ENCODE assay signal across 28 cellular contexts in the genomic region with DNA sequence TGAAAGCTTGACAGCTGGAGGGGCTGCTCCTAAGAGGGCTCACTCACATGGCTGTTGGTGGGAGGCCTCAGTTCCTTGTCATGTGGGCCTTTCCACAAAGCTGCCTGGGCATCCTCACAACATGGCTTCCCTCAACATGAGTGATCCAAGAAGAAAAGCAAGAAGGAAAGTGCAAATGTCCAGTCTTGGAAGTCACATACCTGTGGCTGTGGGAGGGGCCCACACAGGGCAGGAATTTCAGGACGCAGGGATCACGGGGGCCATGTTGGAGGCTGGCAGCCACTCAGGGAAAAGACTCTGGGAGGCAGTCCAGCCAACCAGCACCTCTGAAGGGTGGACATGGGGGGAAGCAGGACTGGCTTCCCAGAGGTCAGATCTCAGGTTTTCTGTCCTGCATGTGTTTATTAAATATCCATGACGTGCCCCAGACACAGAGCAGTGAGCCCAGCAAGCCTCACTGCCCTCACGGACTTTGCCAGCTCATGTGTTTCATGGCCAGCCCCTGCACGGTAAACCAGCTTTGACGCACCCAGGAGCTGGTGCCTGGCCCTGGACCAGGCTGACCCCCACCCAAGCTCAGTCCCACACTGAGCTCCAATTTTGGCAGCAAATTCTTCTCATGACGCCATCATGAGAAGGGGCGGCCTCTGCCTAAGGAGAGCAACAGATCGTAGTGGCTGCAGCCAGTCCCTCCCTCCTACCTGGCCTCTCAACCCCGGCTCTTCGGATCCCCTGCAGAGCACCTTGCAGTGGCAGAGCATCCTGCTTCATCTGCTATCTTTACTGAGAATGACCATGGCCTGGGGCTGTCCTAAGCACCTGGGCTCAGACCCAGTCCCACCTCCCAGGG. TPM values are rescaled to one million over a fixed set of nuclear protein-coding genes. Genes with fewer than 3 reads are reported as not detected.
DNase-seq lines count a peak whose midpoint lies in the region; ATAC-seq, FAIRE-seq and TF ChIP-seq lines count a peak whose summit lies in the region.
"Had no signal": no experiment of that assay in that cellular context is flagged by ENCODE, and none has a peak within 500 bp of the region (broad histone marks: within the 10 kb centered on the region; RNA-seq: fewer than 3 reads in every experiment).

No MANE protein-coding gene starts in this region.

- no peak overlapping the region for H2BK20ac ChIP-seq in H1 (ENCODE audit: low read length)

- no peaks in the 10 kb centered on the region for H4K20me1 ChIP-seq in DND-41 (ENCODE audit: insufficient read depth, low read length)
- H4K20me1 ChIP-seq in H1 (replicated peaks in 1 of 2; ENCODE audit: control insufficient read depth in 1 of 2, insufficient read depth in 2 of 2, low read length in 2 of 2) = no peaks in the 10 kb centered on the region

- no peaks in the 10 kb centered on the region for H3K23me2 ChIP-seq in H1 (ENCODE audit: low read depth, low read length)

- H2BK120ac ChIP-seq in H1 (replicated peaks; ENCODE audit: low read depth, low read length) = no peak overlapping the region

- peaks cover 49% of the 10 kb centered on the region for H3K79me2 ChIP-seq in DND-41 (ENCODE audit: insufficient read depth, low read length)
- H3K79me2 ChIP-seq in H1 (ENCODE audit: control insufficient read depth in 1 of 2, insufficient read depth in 2 of 2, low read length in 2 of 2) = no peaks in the 10 kb centered on the region

- H3K4me1 ChIP-seq in DND-41 (ENCODE audit: insufficient read depth, low read length) = peaks cover 100% of the 10 kb centered on the region
- H3K4me1 ChIP-seq in H1 (replicated peaks in 1 of 4; ENCODE audit: control insufficient read depth in 3 of 4, insufficient read depth in 4 of 4, low read length in 3 of 4) = no peaks in the 10 kb centered on the region; a peak in 1 of 7 replicates
- H3K4me1 ChIP-seq in sigmoid colon = no peaks in the 10 kb centered on the region
- H3K4me1 ChIP-seq: BE2C, breast epithelium, colonic mucosa, esophagus squamous epithelium, gastrocnemius medialis had no signal

- H3K18ac ChIP-seq in H1 (ENCODE audit: extremely low read depth, low read length) = no peak overlapping the region

- H3K36me3 ChIP-seq in DND-41 (ENCODE audit: insufficient read depth, low read length) (peaks cover 67% of the 10 kb centered on the region), H1 (ENCODE audit: control insufficient read depth in 2 of 4, insufficient read depth in 4 of 4, low read length in 3 of 4) (no peaks in the 10 kb centered on the region), sigmoid colon (no peaks in the 10 kb centered on the region)
- H3K36me3 ChIP-seq: BE2C, breast epithelium, esophagus squamous epithelium, gastrocnemius medialis had no signal

- H3K27me3 ChIP-seq in DND-41 (ENCODE audit: insufficient read depth, low read length, poor library complexity) (no peaks in the 10 kb centered on the region), H1 (replicated peaks in 1 of 4; ENCODE audit: control insufficient read depth in 3 of 4, extremely low read depth in 1 of 4, insufficient read depth in 3 of 4, low read length in 3 of 4) (no peaks in the 10 kb centered on the region), sigmoid colon (no peaks in the 10 kb centered on the region)
- H3K27me3 ChIP-seq: BE2C, breast epithelium, colonic mucosa, esophagus squamous epithelium, gastrocnemius medialis had no signal

- TF ChIP-seq RAD21 in H1 (IDR thresholded peaks at IDR 0.05 in 1 of 2, conservative IDR thresholded peaks at IDR 0.05 in 1 of 2; ENCODE audit: low read depth in 2 of 2, low read length in 2 of 2) = no peak

- CTCF ChIA-PET in activated CD8-positive, alpha-beta memory T cell treated with anti-CD3 and anti-CD28 coated beads, Interleukin-2, amount 10 ng/mL, durations not matched to agents 7 days and 5 days (lab: Charles Lee) = no interaction called here
- CTCF ChIA-PET in H1 (lab: Charles Lee; ENCODE audit: partially characterized antibody) = interaction anchor here (0.8 to 8.1 kb wide), 8 partner anchors 17 to 86 kb away, joined by 3 to 54 read pairs (median 4); no protein-coding TSS in a partner anchor

- ATAC-seq in activated CD8-positive, alpha-beta memory T cell treated with anti-CD3 and anti-CD28 coated beads, Interleukin-2, amount 10 ng/mL, durations not matched to agents 7 days and 5 days = no peak
- no peak for ATAC-seq in DND-41 (ENCODE audit: insufficient read depth, low read depth)
- ATAC-seq: effector memory CD8-positive, alpha-beta T cell; gastrocnemius medialis; mucosa of descending colon had no signal

- H2BK5ac ChIP-seq in H1 (ENCODE audit: low read depth, low read length) = no peak overlapping the region

- H3K56ac ChIP-seq in H1 (replicated peaks; ENCODE audit: insufficient read length, low read depth, low read length) = no peak overlapping the region

- no peaks in the 10 kb centered on the region for H3K79me1 ChIP-seq in H1 (ENCODE audit: low read depth, low read length)

- H4K8ac ChIP-seq in H1 (ENCODE audit: extremely low read depth, insufficient read depth, low read length) = peak overlapping the region; percentile 80; the same call in 1 of the 2 replicates

- peaks cover 38% of the 10 kb centered on the region for H3K27me3 Mint-ChIP-seq in activated CD8-positive, alpha-beta memory T cell treated with anti-CD3 and anti-CD28 coated beads, Interleukin-2, amount 10 ng/mL, durations not matched to agents 7 days and 5 days
- H3K27me3 Mint-ChIP-seq: progenitor cell of endocrine pancreas had no signal

- no peak for TF ChIP-seq EP300 in H1 (IDR thresholded peaks at IDR 0.05; ENCODE audit: borderline replicate concordance in 1 of 2, low read depth in 2 of 2, low read length in 2 of 2)
- TF ChIP-seq EP300 in sigmoid colon (IDR thresholded peaks at IDR 0.05) = no peak

- H3K4me2 ChIP-seq in DND-41 (ENCODE audit: insufficient read depth, low read length) (no peak overlapping the region), H1 (ENCODE audit: insufficient read depth in 1 of 2, low read depth in 2 of 2, low read length in 2 of 2) (no peak overlapping the region)
- H3K4me2 ChIP-seq: SK-N-SH had no signal

- H3K23ac ChIP-seq in H1 (ENCODE audit: insufficient read length) = no peak overlapping the region

- H3K9me3 ChIP-seq in DND-41 (ENCODE audit: insufficient read depth, low read length, severe bottlenecking) (peaks cover 22% of the 10 kb centered on the region), H1 (ENCODE audit: insufficient read depth in 2 of 2, low read depth in 1 of 2, low read length in 1 of 2) (no peaks in the 10 kb centered on the region; a peak in 2 of 4 replicates), sigmoid colon (peaks cover 0 to 8% (median 3%) of the 10 kb centered on the region in 4 donors)
- H3K9me3 ChIP-seq: BE2C, colonic mucosa, gastrocnemius medialis, mucosa of descending colon, SK-N-SH had no signal

- no peaks in the 10 kb centered on the region for H3K9me3 Mint-ChIP-seq in activated CD8-positive, alpha-beta memory T cell treated with anti-CD3 and anti-CD28 coated beads, Interleukin-2, amount 10 ng/mL, durations not matched to agents 7 days and 5 days (ENCODE audit: low read depth)
- H3K9me3 Mint-ChIP-seq: effector memory CD8-positive, alpha-beta T cell had no signal

- no peak overlapping the region for H2BK15ac ChIP-seq in H1 (ENCODE audit: low read length)

- intact Hi-C loops in sigmoid colon (cut with DNase I) = no loop called here

- POLR2A ChIA-PET in H1 (lab: Charles Lee; ENCODE audit: partially characterized antibody) = no interaction called here

- H2AFZ ChIP-seq in DND-41 (ENCODE audit: low read depth, low read length) (no peak overlapping the region), H1 (ENCODE audit: low read length) (no peak overlapping the region)

- no peak for FAIRE-seq in H1 (lab: Jason Lieb, UNC)
- FAIRE-seq: A204.1, H54 had no signal

- H3K27ac ChIP-seq in DND-41 (ENCODE audit: low read length) (peak overlapping the region; percentile 97), H1 (ENCODE audit: low read depth, low read length) (no peak overlapping the region), sigmoid colon (no peak overlapping the region)
- H3K27ac ChIP-seq: breast epithelium, colonic mucosa, esophagus squamous epithelium, gastrocnemius medialis, HL-60 had no signal

- H3K27ac Mint-ChIP-seq in activated CD8-positive, alpha-beta memory T cell treated with anti-CD3 and anti-CD28 coated beads, Interleukin-2, amount 10 ng/mL, durations not matched to agents 7 days and 5 days = no peak overlapping the region
- H3K27ac Mint-ChIP-seq: effector memory CD8-positive, alpha-beta T cell; progenitor cell of endocrine pancreas had no signal

- H3K9ac ChIP-seq in DND-41 (ENCODE audit: low read depth, low read length) (peak overlapping the region; percentile 9; the same call in 1 of the 2 replicates), H1 (replicated peaks in 1 of 4; ENCODE audit: extremely low read depth in 1 of 4, low read depth in 3 of 4, low read length in 3 of 4) (no peak overlapping the region)
- H3K9ac ChIP-seq: SK-N-SH had no signal

- no peak overlapping the region for H4K5ac ChIP-seq in H1 (ENCODE audit: insufficient read length, low read depth, low read length)

- H2AK5ac ChIP-seq in H1 (ENCODE audit: low read depth, low read length) = no peak overlapping the region

- H4K91ac ChIP-seq in H1 (replicated peaks; ENCODE audit: insufficient read length, low read length) = no peak overlapping the region

- H3K4me3 Mint-ChIP-seq in activated CD8-positive, alpha-beta memory T cell treated with anti-CD3 and anti-CD28 coated beads, Interleukin-2, amount 10 ng/mL, durations not matched to agents 7 days and 5 days = no peak overlapping the region
- H3K4me3 Mint-ChIP-seq: effector memory CD8-positive, alpha-beta T cell; neural crest cell had no signal

- no peak for TF ChIP-seq CTCF in DND-41 (IDR thresholded peaks at IDR 0.05; ENCODE audit: borderline replicate concordance, extremely low read depth, low read length, poor library complexity, severe bottlenecking)
- no peak for TF ChIP-seq CTCF in H1 (IDR thresholded peaks at IDR 0.05; ENCODE audit: control extremely low read depth in 1 of 3, insufficient read depth in 1 of 3, low read depth in 1 of 3, low read length in 3 of 3)
- no peak for TF ChIP-seq CTCF in sigmoid colon (IDR thresholded peaks at IDR 0.05)

- H3K36me3 Mint-ChIP-seq in activated CD8-positive, alpha-beta memory T cell treated with anti-CD3 and anti-CD28 coated beads, Interleukin-2, amount 10 ng/mL, durations not matched to agents 7 days and 5 days = no peaks in the 10 kb centered on the region

- no peak overlapping the region for H2BK12ac ChIP-seq in H1 (ENCODE audit: low read depth, low read length)

- no peak for TF ChIP-seq POLR2A in H1 (IDR thresholded peaks at IDR 0.05; ENCODE audit: control extremely low read depth in 1 of 2, low read depth in 2 of 2, low read length in 2 of 2)
- no peak for TF ChIP-seq POLR2A in sigmoid colon (IDR thresholded peaks at IDR 0.05)

- no peak overlapping the region for H3K14ac ChIP-seq in H1 (ENCODE audit: insufficient read length)

- H3K4me3 ChIP-seq in DND-41 (ENCODE audit: low read depth in 1 of 2, low read length in 2 of 2) (no peak overlapping the region), H1 (ENCODE audit: extremely low read depth in 1 of 4, insufficient read depth in 2 of 4, low read depth in 3 of 4, low read length in 4 of 4) (no peak overlapping the region), sigmoid colon (no peak overlapping the region)
- H3K4me3 ChIP-seq: breast epithelium, colonic mucosa, esophagus squamous epithelium, gastrocnemius medialis, mucosa of descending colon had no signal

- WGBS in H1 (ENCODE audit: extremely low coverage in 1 of 2, insufficient coverage in 1 of 2, insufficient read length in 1 of 2, insufficient replicate concordance in 2 of 2, low coverage in 1 of 2, low lambda C conversion rate in 2 of 2, missing lambda C conversion rate in 1 of 2), 2 experiments = 84% methylated on average over 11 of the region's 11 CpGs; no CpG with 5 or more reads in 1 of the 2 experiments
- WGBS in sigmoid colon, 2 donors = 92 to 95% methylated on average over 11 of the region's 11 CpGs

- no peak overlapping the region for H3K4ac ChIP-seq in H1 (replicated peaks; ENCODE audit: insufficient read length, low read depth, low read length)

- H3K4me1 Mint-ChIP-seq in activated CD8-positive, alpha-beta memory T cell treated with anti-CD3 and anti-CD28 coated beads, Interleukin-2, amount 10 ng/mL, durations not matched to agents 7 days and 5 days = peaks cover 7% of the 10 kb centered on the region
- H3K4me1 Mint-ChIP-seq: neural crest cell had no signal

- peak; percentile 33 for DNase-seq in activated CD8-positive, alpha-beta memory T cell treated with anti-CD3 and anti-CD28 coated beads, Interleukin-2, amount 50 U/mL, for 48 hours
- DNase-seq in activated CD8-positive, alpha-beta memory T cell treated with anti-CD3 and anti-CD28 coated beads, Interleukin-2, amount 10 ng/mL, durations not matched to agents 7 days and 5 days = no peak
- DNase-seq in DND-41 = peak; percentile 56
- DNase-seq in H1 (ENCODE audit: low read depth in 1 of 2, low spot score in 2 of 2) = no peak
- DNase-seq in sigmoid colon = peak; percentile 22
- DNase-seq in SK-N-DZ (ENCODE audit: low spot score) = no peak
- no peak for DNase-seq in epidermal melanocyte (ENCODE audit: insufficient read length, low spot score)
- DNase-seq in UCSD-AML1 (lab: John Stamatoyannopoulos, UW; ENCODE audit: unreplicated experiment) = no peak
- DNase-seq: activated CD4-positive, alpha-beta T cell treated with anti-CD3 and anti-CD28 coated beads, Interleukin-2, amount 50 U/mL, for 1 hour; amygdala; BE2C; colonic mucosa; effector memory CD8-positive, alpha-beta T cell; esophagus squamous epithelium; gastrocnemius medialis; hypothalamus; NCI-H1092 treated with DMSO at 0.1 percent for 48 hours; NCI-H1930; NCI-H2227 treated with DMSO at 0.1 percent for 48 hours; T-helper 2 cell had no signal

RNA-seq across cellular contexts. Expression of a gene that starts 34.7 kb away (rescaled TPM):
- total RNA-seq in activated CD8-positive, alpha-beta memory T cell treated with anti-CD3 and anti-CD28 coated beads, Interleukin-2, amount 10 ng/mL, durations not matched to agents 7 days and 5 days = not detected
- total RNA-seq in H1 (2021; fragmentation: NEBNext Ultra II Directional; extraction: Animal tissue kit (Norgen Biotek cat#: 25700)) = not detected in 2 replicates
- polyA plus RNA-seq in H1 (2011; rRNA removed) = 0.03 TPM in 2 replicates
- polyA plus RNA-seq in H1 (2011; cell fraction: cytosol; rRNA removed) = not detected
- 0.13 TPM for polyA plus RNA-seq in H1 (2011; cell fraction: nucleus; rRNA removed)
- polyA plus RNA-seq in H1 (2012, experiment 1 of 2) = 0.14 to 0.90 TPM (median 0.59 TPM) in 3 of 4 replicates, not detected in the other
- 0.09 TPM for polyA plus RNA-seq in H1 (2012, experiment 2 of 2)
- not detected for polyA plus RNA-seq in H1 (2013, experiment 1 of 2)
- not detected for polyA plus RNA-seq in H1 (2013, experiment 2 of 2)
- polyA minus RNA-seq in H1 (2011; rRNA and poly(A)+ RNA removed) = not detected in 2 replicates
- polyA minus RNA-seq in H1 (2011; cell fraction: cytosol; rRNA and poly(A)+ RNA removed) = not detected
- polyA minus RNA-seq in H1 (2011; cell fraction: nucleus; rRNA and poly(A)+ RNA removed) = not detected
- total RNA-seq in sigmoid colon = 1 to 10 TPM in 1 of 4 donors, under 1 TPM in 2, not detected in 1; 0.36 to 1.4 (median 0.66) TPM
- polyA plus RNA-seq in sigmoid colon = under 1 TPM in 2 of 3 donors, not detected in 1; 0.48 to 0.60 TPM
- not detected in 2 replicates for polyA plus RNA-seq in SK-N-DZ (2014; cell fraction: cytosol; rRNA removed)
- polyA plus RNA-seq in SK-N-DZ (2014; cell fraction: nucleus; rRNA removed) = not detected in 2 replicates
- total RNA-seq: breast epithelium, esophagus squamous epithelium, progenitor cell of endocrine pancreas had no signal

Comparison
In these comparisons a context has a peak if more than half of its experiments do, and no peak if none do; other contexts are left out.
1. DNase-seq: peak in activated CD8-positive, alpha-beta memory T cell treated with anti-CD3 and anti-CD28 coated beads, Interleukin-2, amount 50 U/mL, for 48 hours (single experiment), DND-41 (single experiment) and sigmoid colon (single experiment); none in activated CD8-positive, alpha-beta memory T cell treated with anti-CD3 and anti-CD28 coated beads, Interleukin-2, amount 10 ng/mL, durations not matched to agents 7 days and 5 days (single experiment), H1 (0 of 2), SK-N-DZ (single experiment), epidermal melanocyte (single experiment) and UCSD-AML1 (single experiment).